In genomic region chr18:5295981-5296705, GRCh38 we compare ENCODE assay signal across 8 cellular contexts. TPM values are rescaled to one million over a fixed set of nuclear protein-coding genes. Genes with fewer than 3 reads are reported as not detected.
A peak's percentile ranks its signal among the peaks of the same experiment; 100 is the strongest.
DNase-seq lines count a peak whose midpoint lies in the region; ATAC-seq and TF ChIP-seq lines count a peak whose summit lies in the region.

No MANE protein-coding gene starts in this region.

- no peaks in the 10 kb centered on the region for H4K20me1 ChIP-seq in neural cell (ENCODE audit: insufficient read depth)

- no peaks in the 10 kb centered on the region for H3K79me2 ChIP-seq in neural cell (replicated peaks; ENCODE audit: insufficient read depth, low read length)

- peaks cover 9% of the 10 kb centered on the region for H3F3A ChIP-seq in neural cell (ENCODE audit: insufficient read depth, low read length, poor library complexity, severe bottlenecking)

- H3K4me3 Mint-ChIP-seq in stimulated activated naive CD8-positive, alpha-beta T cell treated with anti-CD3 and anti-CD28 coated beads, Interleukin-15, amount 100 ng/mL, for 72 hours, result peak overlapping the region; percentile 92 to 93

- peak overlapping the region; percentile 84 for H2AFZ ChIP-seq in neural cell (ENCODE audit: low read depth, low read length)

- H3K27me3 Mint-ChIP-seq in stimulated activated naive CD8-positive, alpha-beta T cell treated with anti-CD3 and anti-CD28 coated beads, Interleukin-15, amount 100 ng/mL, for 72 hours, result peaks cover 9% of the 10 kb centered on the region

- no peak overlapping the region for H3K4me2 ChIP-seq in neural cell (ENCODE audit: low read length)

- H3K9me2 ChIP-seq in neural cell (ENCODE audit: insufficient read depth, low read length), result no peaks in the 10 kb centered on the region

- H3K27me3 ChIP-seq in neural cell (ENCODE audit: insufficient read depth, low read depth, low read length), result no peaks in the 10 kb centered on the region

- H3K4me1 Mint-ChIP-seq in stimulated activated naive CD8-positive, alpha-beta T cell treated with anti-CD3 and anti-CD28 coated beads, Interleukin-15, amount 100 ng/mL, for 72 hours, result peaks cover 38% of the 10 kb centered on the region

- DNase-seq in EL (peak; percentile 95), H4 (ENCODE audit: low spot score) (peak; percentile 87), LNCaP clone FGC (ENCODE audit: low read depth) (peak; percentile 86), RPMI8226 (peak; percentile 96), fibroblast of villous mesenchyme (ENCODE audit: low read depth) (peak; percentile 97)
- peak; percentile 98 for DNase-seq in activated effector memory CD4-positive, alpha-beta T cell treated with anti-CD3 and anti-CD28 coated beads, Interleukin-2, amount 50 U/mL, for 16 hours
- peak; percentile 89 to 94 for DNase-seq in stimulated activated naive CD8-positive, alpha-beta T cell treated with anti-CD3 and anti-CD28 coated beads, Interleukin-15, amount 100 ng/mL, for 72 hours

- peak; percentile 80 for ATAC-seq in stimulated activated naive CD8-positive, alpha-beta T cell treated with anti-CD3 and anti-CD28 coated beads, Interleukin-15, amount 100 ng/mL, for 72 hours

- no peaks in the 10 kb centered on the region for H3K9me3 ChIP-seq in neural cell (ENCODE audit: low read length)

- no peaks in the 10 kb centered on the region for H3K9me3 Mint-ChIP-seq in stimulated activated naive CD8-positive, alpha-beta T cell treated with anti-CD3 and anti-CD28 coated beads, Interleukin-15, amount 100 ng/mL, for 72 hours

- H3K4me3 ChIP-seq in LNCaP clone FGC (ENCODE audit: low read depth, low read length) (peak overlapping the region; percentile 67), fibroblast of villous mesenchyme (ENCODE audit: low read depth, low read length) (peak overlapping the region; percentile 75), neural cell (ENCODE audit: low read length) (peak overlapping the region; percentile 83)

- peak overlapping the region; percentile 97 to 99 for H3K27ac Mint-ChIP-seq in stimulated activated naive CD8-positive, alpha-beta T cell treated with anti-CD3 and anti-CD28 coated beads, Interleukin-15, amount 100 ng/mL, for 72 hours

- TF ChIP-seq RAD21 in neural cell (conservative IDR thresholded peaks at IDR 0.05), result no peak

- H3K27ac ChIP-seq in neural cell (ENCODE audit: low read length), result peak overlapping the region; percentile 93

- TF ChIP-seq CTCF in LNCaP clone FGC (IDR thresholded peaks at IDR 0.05; ENCODE audit: control insufficient read depth, extremely low read depth, insufficient read depth) (no peak), fibroblast of villous mesenchyme (IDR thresholded peaks at IDR 0.05; ENCODE audit: insufficient read depth, low read depth, low read length) (no peak), neural cell (IDR thresholded peaks at IDR 0.05; ENCODE audit: poor library complexity, severe bottlenecking) (no peak)

- peak overlapping the region; percentile 90 for H3K9ac ChIP-seq in neural cell (ENCODE audit: low read length)

- TF ChIP-seq EP300 in neural cell (conservative IDR thresholded peaks at IDR 0.05; ENCODE audit: poor library complexity, severe bottlenecking), result no peak

- no peaks in the 10 kb centered on the region for H3K36me3 ChIP-seq in neural cell (ENCODE audit: insufficient read depth, low read length)

TF ChIP-seq in neural cell, 6 proteins besides CTCF, POLR2A, EP300 and RAD21:
- TF ChIP-seq SMC3 (conservative IDR thresholded peaks at IDR 0.05; ENCODE audit: poor library complexity), result no peak
- peak; percentile 56 for TF ChIP-seq POLR2AphosphoS5 (IDR thresholded peaks at IDR 0.05)
- no peak for TF ChIP-seq REST (IDR thresholded peaks at IDR 0.05; ENCODE audit: borderline replicate concordance)
- peak; percentile 33 for TF ChIP-seq TAF1 (IDR thresholded peaks at IDR 0.05; ENCODE audit: low read depth)
- TF ChIP-seq MXI1 (conservative IDR thresholded peaks at IDR 0.05; ENCODE audit: poor library complexity, severe bottlenecking), result no peak
- TF ChIP-seq EZH2 (IDR thresholded peaks at IDR 0.05; ENCODE audit: borderline replicate concordance, insufficient read depth, low read length, poor library complexity, severe bottlenecking), result no peak

RNA-seq across cellular contexts. Expression of gene ZBTB14, which starts 0.6 kb away (rescaled TPM):
- total RNA-seq in H4 (2014; rRNA removed; shearing (Covaris generic)), result 17.6 and 18.0 TPM in 2 replicates
- 10.6 and 14.2 TPM in 2 replicates for total RNA-seq in fibroblast of villous mesenchyme
- 30.3 and 33.5 TPM in 2 replicates for polyA plus RNA-seq in neural cell
- 36.3 and 45.5 TPM in 2 replicates for polyA minus RNA-seq in neural cell

Comparison
In these comparisons a context has a peak if more than half of its experiments do, and no peak if none do; other contexts are left out.
1. Peak in every context shown above with its lines: DNase-seq, ATAC-seq, H3K4me3 ChIP-seq and H3K27ac ChIP-seq.